12 cellular contexts compared by ENCODE assay signal in genomic region chr1:198220428-198220827, GRCh38.
DNase-seq lines count a peak whose midpoint lies in the region; ATAC-seq, FAIRE-seq and TF ChIP-seq lines count a peak whose summit lies in the region.
"Had no signal": no experiment of that assay in that cellular context is flagged by ENCODE, and none has a peak within 500 bp of the region (broad histone marks: within the 10 kb centered on the region; RNA-seq: fewer than 3 reads in every experiment).

No MANE protein-coding gene starts in this region.

- H3F3A ChIP-seq in GM23338 (replicated peaks; ENCODE audit: low read depth): no peaks in the 10 kb centered on the region

- no peak overlapping the region for H3K27ac Mint-ChIP-seq in GM23338

- in situ Hi-C loops in astrocyte of the cerebellum (cut with HindIII; ENCODE audit: low sequenced_read_pairs): no loop called here

- 0 out of 3 replicates have a peak, but pooled peaks cover 2% of the 10 kb centered on the region for H3K36me3 Mint-ChIP-seq in GM23338 (ENCODE audit: low read depth)

- no peak for FAIRE-seq in A549 (lab: Jason Lieb, UNC)

- no peak overlapping the region for H2AFZ ChIP-seq in GM23338

- peaks cover 8% of the 10 kb centered on the region; the same call in 1 of the 2 replicates for H3K79me2 ChIP-seq in GM23338 (replicated peaks; ENCODE audit: insufficient read depth)

- H3K27ac ChIP-seq in A549 (no peak overlapping the region), right atrium auricular region (peak overlapping the region; percentile 3 to 44), GM23338 (ENCODE audit: low read depth) (no peak overlapping the region)
- H3K27ac ChIP-seq: skin epidermis had no signal

- TF ChIP-seq RAD21 in A549 (conservative IDR thresholded peaks at IDR 0.05 in 1 of 2, IDR thresholded peaks at IDR 0.05 in 1 of 2): no peak

- WGBS in A549 (ENCODE audit: missing lambda C conversion rate): 21% methylated on average over 1 of the region's 1 CpG

- no peak for TF ChIP-seq EP300 in A549 (IDR thresholded peaks at IDR 0.05)

- 0 out of 2 replicates have a peak, but pooled peaks cover 2% of the 10 kb centered on the region for H4K20me1 ChIP-seq in GM23338 (replicated peaks; ENCODE audit: insufficient read depth)

- H3K9me3 Mint-ChIP-seq in GM23338: peaks cover 2% of the 10 kb centered on the region; the same call in 2 of the 3 replicates

- DNase-seq in A549 (ENCODE audit: low read depth in 1 of 2, low spot score in 1 of 2) (peak in 1 of 2 experiments; percentile 21), LNCaP clone FGC (ENCODE audit: low read depth) (peak; percentile 63), astrocyte of the cerebellum (ENCODE audit: low read depth) (peak; percentile 73), right atrium auricular region (ENCODE audit: low spot score) (no peak), hepatic stellate cell (ENCODE audit: low spot score) (no peak), GM23338 (ENCODE audit: low spot score) (no peak)
- no peak for DNase-seq in activated T-cell treated with anti-CD3 and anti-CD28 coated beads, Interleukin-2, amount 50 U/mL, for 48 hours
- DNase-seq: activated effector memory CD4-positive, alpha-beta T cell treated with Interleukin-2 at 50 U/mL for 16 hours; mesendoderm; NK-92 treated with Interleukin-12 subunit alpha and Interleukin-12 subunit beta, amount 100 ng/mL, for 24 hours had no signal

- H3K9me3 ChIP-seq in A549 (peaks cover 16% of the 10 kb centered on the region; the same call in 2 of the 3 replicates), right atrium auricular region (peaks cover 0 to 4% of the 10 kb centered on the region in 2 donors)

- no peak for TF ChIP-seq CTCF in A549 (IDR thresholded peaks at IDR 0.05)
- TF ChIP-seq CTCF in LNCaP clone FGC (IDR thresholded peaks at IDR 0.05; ENCODE audit: control insufficient read depth, extremely low read depth, insufficient read depth): no peak
- no peak for TF ChIP-seq CTCF in astrocyte of the cerebellum (IDR thresholded peaks at IDR 0.05; ENCODE audit: low read depth, low read length, missing control alignments)
- TF ChIP-seq CTCF in right atrium auricular region (IDR thresholded peaks at IDR 0.05): no peak
- no peak for TF ChIP-seq CTCF in GM23338 (conservative IDR thresholded peaks at IDR 0.05; ENCODE audit: low read depth in 2 of 2)

- H3K36me3 ChIP-seq in right atrium auricular region (no peaks in the 10 kb centered on the region), GM23338 (ENCODE audit: insufficient read depth) (no peaks in the 10 kb centered on the region)

- H3K4me3 ChIP-seq in A549 (no peak overlapping the region), LNCaP clone FGC (ENCODE audit: low read depth, low read length) (no peak overlapping the region), astrocyte of the cerebellum (ENCODE audit: low read depth, low read length) (no peak overlapping the region), right atrium auricular region (no peak overlapping the region), GM23338 (no peak overlapping the region)
- H3K4me3 ChIP-seq: skin epidermis had no signal

- POLR2A ChIA-PET in A549 (lab: Yijun Ruan, JAX): no interaction called here

- H3K4me2 ChIP-seq in A549 (peak overlapping the region; percentile 30; the same call in 1 of the 3 replicates), GM23338 (no peak overlapping the region)

- ATAC-seq in A549 (peak in 1 of 2 experiments; percentile 56; a peak in 2 of 6 replicates), GM23338 (no peak)
- no peak for ATAC-seq in activated CD4-positive, CD25-positive, alpha-beta regulatory T cell treated with anti-CD3 and anti-CD28 coated beads, Interleukin-2, amount 50 U/mL, for 24 hours

- CTCF ChIA-PET in A549 (lab: Yijun Ruan, JAX): no interaction called here

- H3K27me3 ChIP-seq in right atrium auricular region (no peaks in the 10 kb centered on the region), GM23338 (ENCODE audit: insufficient read depth) (no peaks in the 10 kb centered on the region)

- H3K9me2 ChIP-seq in GM23338 (ENCODE audit: insufficient read depth): peaks cover 3% of the 10 kb centered on the region; the same call in 1 of the 2 replicates

- no peak overlapping the region for H3K4me3 Mint-ChIP-seq in GM23338

- H3K4me1 Mint-ChIP-seq in GM23338: no peaks in the 10 kb centered on the region

- TF ChIP-seq POLR2A in A549 (IDR thresholded peaks at IDR 0.05; ENCODE audit: low read length): no peak

- peaks cover 1% of the 10 kb centered on the region for H3K27me3 Mint-ChIP-seq in GM23338 (ENCODE audit: insufficient read depth, low read depth, poor library complexity)

- H3K4me1 ChIP-seq in A549 (peaks cover 10% of the 10 kb centered on the region), right atrium auricular region (peaks cover 0 to 27% of the 10 kb centered on the region in 2 donors), GM23338 (ENCODE audit: insufficient read depth) (no peaks in the 10 kb centered on the region)

TF ChIP-seq in A549, 52 proteins besides CTCF, POLR2A, EP300 and RAD21 (continues in another document):
- TF ChIP-seq ELK1 (IDR thresholded peaks at IDR 0.05; ENCODE audit: low read depth, low read length) (no peak), SREBF2 (IDR thresholded peaks at IDR 0.05) (no peak), BCL3 (IDR thresholded peaks at IDR 0.05) (no peak), CHD4 (IDR thresholded peaks at IDR 0.05; ENCODE audit: borderline replicate concordance) (no peak), ESRRA (IDR thresholded peaks at IDR 0.05; ENCODE audit: borderline replicate concordance, low read length) (no peak), EHMT2 (IDR thresholded peaks at IDR 0.05; ENCODE audit: low read depth) (no peak), HEYL (CRISPR knock-in tag; IDR thresholded peaks at IDR 0.05) (no peak), CBX2 (IDR thresholded peaks at IDR 0.05; ENCODE audit: borderline replicate concordance, low read depth) (no peak), JUNB (IDR thresholded peaks at IDR 0.05) (no peak), NFE2L2 (conservative IDR thresholded peaks at IDR 0.05; ENCODE audit: low read length) (no peak), MAX (IDR thresholded peaks at IDR 0.05) (no peak), HOXA7 (CRISPR knock-in tag; IDR thresholded peaks at IDR 0.05) (no peak)

TF ChIP-seq in GM23338, 12 proteins besides CTCF, POLR2A, EP300 and RAD21 (continues in another document):
- TF ChIP-seq EZH2 (IDR thresholded peaks at IDR 0.05; ENCODE audit: low read depth, unreplicated experiment) (no peak), ZNF331 (CRISPR knock-in tag; IDR thresholded peaks at IDR 0.05; ENCODE audit: low read depth) (no peak), EZH2phosphoT487 (IDR thresholded peaks at IDR 0.05; ENCODE audit: unreplicated experiment) (no peak), STAT1 (IDR thresholded peaks at IDR 0.05; ENCODE audit: unreplicated experiment) (no peak), ZNF462 (CRISPR knock-in tag; IDR thresholded peaks at IDR 0.05) (no peak), POLR2AphosphoS5 (IDR thresholded peaks at IDR 0.05; ENCODE audit: low read depth) (no peak)

Comparison
In these comparisons a context has a peak if more than half of its experiments do, and no peak if none do; other contexts are left out.
1. DNase-seq: peak in LNCaP clone FGC (single experiment) and astrocyte of the cerebellum (single experiment); none in right atrium auricular region (single experiment), hepatic stellate cell (single experiment), GM23338 (single experiment) and activated T-cell treated with anti-CD3 and anti-CD28 coated beads, Interleukin-2, amount 50 U/mL, for 48 hours (0 of 2).
2. H3K27ac ChIP-seq: peak in right atrium auricular region (2 of 2); none in A549 (0 of 2) and GM23338 (single experiment).